In the genomic region with DNA sequence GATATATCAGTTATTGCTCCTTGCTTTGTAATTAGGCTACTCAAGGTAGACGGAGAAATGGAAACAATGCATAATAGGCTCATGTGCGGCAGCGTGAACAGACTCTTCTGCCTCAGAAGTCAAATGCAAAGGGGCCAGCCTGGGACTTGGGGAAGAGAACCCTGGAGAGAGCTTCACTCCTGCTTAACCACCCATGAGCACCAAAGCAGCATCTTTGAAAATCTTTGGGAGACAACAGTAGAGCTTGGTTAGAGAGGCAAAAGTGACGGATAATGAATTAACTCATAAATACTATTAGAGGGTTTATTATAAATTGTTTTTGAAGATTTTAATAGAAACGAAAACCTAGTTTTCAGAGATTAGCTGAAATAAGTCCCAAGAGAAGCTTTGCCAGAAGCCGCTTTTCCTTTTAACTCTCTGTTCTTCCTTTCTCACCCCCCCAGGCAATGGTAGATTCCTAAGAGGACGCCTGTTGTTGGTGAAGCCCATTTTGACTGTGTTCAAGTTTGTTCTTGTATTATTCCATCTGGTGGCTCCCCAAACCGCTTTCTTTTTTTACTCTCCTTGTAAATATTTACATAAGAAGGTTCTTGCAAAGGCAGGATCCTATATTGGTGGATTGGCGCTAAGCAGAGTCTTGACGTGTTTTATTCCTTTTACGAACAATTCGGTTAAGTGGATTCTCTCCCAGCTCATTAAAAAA, we compare ENCODE assay signal across 11 cellular contexts.
A peak's percentile ranks its signal among the peaks of the same experiment; 100 is the strongest.
DNase-seq lines count a peak whose midpoint lies in the region; ATAC-seq, FAIRE-seq and TF ChIP-seq lines count a peak whose summit lies in the region.
"Had no signal": no experiment of that assay in that cellular context is flagged by ENCODE, and none has a peak within 500 bp of the region (broad histone marks: within the 10 kb centered on the region; RNA-seq: fewer than 3 reads in every experiment).

No MANE protein-coding gene starts in this region.

- H3K9me3 ChIP-seq in T-helper 17 cell (ENCODE audit: control insufficient read depth, low read length, poor library complexity, severe bottlenecking) = no peaks in the 10 kb centered on the region
- no peaks in the 10 kb centered on the region for H3K9me3 ChIP-seq in keratinocyte (ENCODE audit: control insufficient read depth, low read depth, low read length)

- no peak overlapping the region for H4K8ac ChIP-seq in mesendoderm (ENCODE audit: low read depth, low read length)

- H3K27ac ChIP-seq in keratinocyte (ENCODE audit: control insufficient read depth, insufficient read depth, low read length) (no peak overlapping the region), mesendoderm (ENCODE audit: low read depth, low read length) (no peak overlapping the region)
- H3K27ac ChIP-seq: SK-N-MC had no signal

- H3K4me2 ChIP-seq in keratinocyte (ENCODE audit: control insufficient read depth, extremely low read depth, insufficient read depth, low read depth, low read length) (peak overlapping the region; percentile 79), mesendoderm (ENCODE audit: low read length) (no peak overlapping the region)

- peak overlapping the region; percentile 53 for H3K27ac Mint-ChIP-seq in T-helper 17 cell

- peaks cover 6% of the 10 kb centered on the region for H3K27me3 Mint-ChIP-seq in T-helper 17 cell
- H3K27me3 Mint-ChIP-seq: brain had no signal

- H3K4me3 ChIP-seq in keratinocyte (ENCODE audit: control insufficient read depth in 2 of 3, extremely low read depth in 1 of 3, insufficient read depth in 2 of 3, low read depth in 1 of 3, low read length in 3 of 3) (peak overlapping the region in 2 of 3 experiments; percentile 44 to 50), mesendoderm (ENCODE audit: low read length) (no peak overlapping the region)
- H3K4me3 ChIP-seq: SK-N-MC had no signal

- no peak for FAIRE-seq in keratinocyte (lab: Jason Lieb, UNC)

- CTCF ChIA-PET in HEK293T (lab: Yijun Ruan, JAX) = interaction anchor here (0.6 kb wide), 1 partner anchor 9 kb away, joined by 3 read pairs; no protein-coding TSS in a partner anchor

- 100% methylated on average over 1 of the region's 12 CpGs for WGBS in mesendoderm (ENCODE audit: extremely low coverage, insufficient coverage, low lambda C conversion rate)

- H3K4ac ChIP-seq in mesendoderm (ENCODE audit: low read depth, low read length) = no peak overlapping the region

- H3K9ac ChIP-seq in keratinocyte (ENCODE audit: control insufficient read depth, extremely low read depth, insufficient read depth, low read length) (no peak overlapping the region), mesendoderm (ENCODE audit: low read length) (no peak overlapping the region)

- peaks cover 18% of the 10 kb centered on the region for H3K4me1 Mint-ChIP-seq in T-helper 17 cell

- no peak overlapping the region for H2BK15ac ChIP-seq in mesendoderm (replicated peaks; ENCODE audit: low read depth)

- H3K79me2 ChIP-seq in keratinocyte (ENCODE audit: control insufficient read depth, insufficient read depth, low read length) (no peaks in the 10 kb centered on the region), mesendoderm (ENCODE audit: control insufficient read depth, insufficient read depth, low read length) (no peaks in the 10 kb centered on the region)

- no peaks in the 10 kb centered on the region for H4K20me1 ChIP-seq in keratinocyte (ENCODE audit: control insufficient read depth, extremely low read depth, insufficient read depth, low read length)

- H3K56ac ChIP-seq in mesendoderm (ENCODE audit: low read length) = no peak overlapping the region

- DNase-seq in DMS 273 treated with DMSO at 0.1 percent for 48 hours (lab: John Stamatoyannopoulos, UW) = peak; percentile 37
- peak; percentile 98 for DNase-seq in NCI-H1105 (lab: John Stamatoyannopoulos, UW)
- DNase-seq in T-helper 17 cell = no peak
- DNase-seq in keratinocyte (ENCODE audit: low read depth, low spot score) = no peak
- no peak for DNase-seq in mesendoderm
- no peak for DNase-seq in HEK293T (ENCODE audit: extremely low spot score)
- DNase-seq: activated CD4-positive, alpha-beta T cell treated with anti-CD3 and anti-CD28 coated beads for 4 hours had no signal

- dilution Hi-C loops in keratinocyte (cut with MboI; ENCODE audit: extremely low pct_ligation_motif_present, low sequenced_read_pairs) = no loop called here

- H3K79me1 ChIP-seq in mesendoderm (ENCODE audit: low read length) = no peaks in the 10 kb centered on the region

- no peaks in the 10 kb centered on the region for H3K27me3 ChIP-seq in keratinocyte (ENCODE audit: control insufficient read depth, extremely low read depth, insufficient read depth, low read length)
- H3K27me3 ChIP-seq in mesendoderm (ENCODE audit: insufficient read depth, low read length, poor library complexity) = no peaks in the 10 kb centered on the region

- H3K4me1 ChIP-seq in keratinocyte (ENCODE audit: control insufficient read depth, extremely low read depth, insufficient read depth, low read length) (peaks cover 10% of the 10 kb centered on the region), mesendoderm (ENCODE audit: control insufficient read depth, low read depth, low read length) (no peaks in the 10 kb centered on the region)

- H3K9me1 ChIP-seq in keratinocyte (ENCODE audit: control insufficient read depth, extremely low read depth, insufficient read depth, low read length) = no peaks in the 10 kb centered on the region

- no peak overlapping the region for H2BK120ac ChIP-seq in mesendoderm (ENCODE audit: low read depth, low read length)

- no peak overlapping the region for H4K5ac ChIP-seq in mesendoderm (ENCODE audit: low read length)

- H2AK5ac ChIP-seq in mesendoderm (ENCODE audit: low read length) = no peak overlapping the region

- TF ChIP-seq CTCF in keratinocyte (optimal IDR thresholded peaks at IDR 0.05 in 1 of 3, IDR thresholded peaks at IDR 0.05 in 1 of 3, conservative IDR thresholded peaks at IDR 0.05 in 1 of 3; ENCODE audit: extremely low read depth in 1 of 3, insufficient read depth in 2 of 3, low read length in 3 of 3) = no peak

- no peak overlapping the region for H3K4me3 Mint-ChIP-seq in T-helper 17 cell
- H3K4me3 Mint-ChIP-seq: brain had no signal

- POLR2A ChIA-PET in HEK293T (lab: Yijun Ruan, JAX) = no interaction called here

- H3K36me3 ChIP-seq in keratinocyte (ENCODE audit: control insufficient read depth in 2 of 2, extremely low read depth in 1 of 2, insufficient read depth in 2 of 2, low read length in 2 of 2) (no peaks in the 10 kb centered on the region), mesendoderm (ENCODE audit: control insufficient read depth, insufficient read depth, low read length) (no peaks in the 10 kb centered on the region)

- peak overlapping the region; percentile 34 for H2AFZ ChIP-seq in keratinocyte (ENCODE audit: control insufficient read depth, low read length)

- no peak overlapping the region for H3K23ac ChIP-seq in mesendoderm (ENCODE audit: low read length)

- no peak for ATAC-seq in T-helper 17 cell
- no peak for ATAC-seq in GM19395 (IDR thresholded peaks at IDR 0.05; ENCODE audit: unreplicated experiment)
- ATAC-seq in HG02588 (IDR thresholded peaks at IDR 0.05; ENCODE audit: unreplicated experiment) = no peak

- H3K36me3 Mint-ChIP-seq in T-helper 17 cell (ENCODE audit: low read depth) = no peaks in the 10 kb centered on the region
- H3K36me3 Mint-ChIP-seq: brain had no signal

- no peak overlapping the region for H3K18ac ChIP-seq in mesendoderm (ENCODE audit: low read length)

- H2BK5ac ChIP-seq in mesendoderm (ENCODE audit: low read length) = no peak overlapping the region

TF ChIP-seq in HEK293T, 16 proteins besides CTCF, POLR2A, EP300 and RAD21:
- TF ChIP-seq LEF1 (IDR thresholded peaks at IDR 0.05; ENCODE audit: borderline replicate concordance) = no peak
- TF ChIP-seq, protein P1, sequence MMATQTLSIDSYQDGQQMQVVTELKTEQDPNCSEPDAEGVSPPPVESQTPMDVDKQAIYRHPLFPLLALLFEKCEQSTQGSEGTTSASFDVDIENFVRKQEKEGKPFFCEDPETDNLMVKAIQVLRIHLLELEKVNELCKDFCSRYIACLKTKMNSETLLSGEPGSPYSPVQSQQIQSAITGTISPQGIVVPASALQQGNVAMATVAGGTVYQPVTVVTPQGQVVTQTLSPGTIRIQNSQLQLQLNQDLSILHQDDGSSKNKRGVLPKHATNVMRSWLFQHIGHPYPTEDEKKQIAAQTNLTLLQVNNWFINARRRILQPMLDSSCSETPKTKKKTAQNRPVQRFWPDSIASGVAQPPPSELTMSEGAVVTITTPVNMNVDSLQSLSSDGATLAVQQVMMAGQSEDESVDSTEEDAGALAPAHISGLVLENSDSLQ (IDR thresholded peaks at IDR 0.05) = no peak
- no peak for TF ChIP-seq FOXA1 (IDR thresholded peaks at IDR 0.05)
- no peak for TF ChIP-seq BHLHE40 (IDR thresholded peaks at IDR 0.05; ENCODE audit: borderline replicate concordance)
- no peak for TF ChIP-seq ELF4 (IDR thresholded peaks at IDR 0.05)
- TF ChIP-seq ARNT (IDR thresholded peaks at IDR 0.05) = no peak
- no peak for TF ChIP-seq L3MBTL2 (conservative IDR thresholded peaks at IDR 0.05)
- no peak for TF ChIP-seq FOXK2 (IDR thresholded peaks at IDR 0.05)
- no peak for TF ChIP-seq ZNF384 (IDR thresholded peaks at IDR 0.05)
- TF ChIP-seq TARDBP (IDR thresholded peaks at IDR 0.05) = no peak
- TF ChIP-seq CTBP1 (IDR thresholded peaks at IDR 0.05; ENCODE audit: borderline replicate concordance) = no peak
- TF ChIP-seq HDGF (IDR thresholded peaks at IDR 0.05; ENCODE audit: borderline replicate concordance) = no peak
- TF ChIP-seq NFRKB (IDR thresholded peaks at IDR 0.05) = no peak
- TF ChIP-seq SUZ12 (IDR thresholded peaks at IDR 0.05) = no peak
- no peak for TF ChIP-seq FOXM1 (IDR thresholded peaks at IDR 0.05; ENCODE audit: borderline replicate concordance)
- no peak for TF ChIP-seq SP1 (IDR thresholded peaks at IDR 0.05)

Comparison
In these comparisons a context has a peak if more than half of its experiments do, and no peak if none do; other contexts are left out.
1. DNase-seq: peak in DMS 273 treated with DMSO at 0.1 percent for 48 hours (single experiment) and NCI-H1105 (single experiment); none in T-helper 17 cell (0 of 3), keratinocyte (single experiment), mesendoderm (single experiment) and HEK293T (single experiment).